Comparison of ENCODE assay signal across 9 cellular contexts in the genomic region with DNA sequence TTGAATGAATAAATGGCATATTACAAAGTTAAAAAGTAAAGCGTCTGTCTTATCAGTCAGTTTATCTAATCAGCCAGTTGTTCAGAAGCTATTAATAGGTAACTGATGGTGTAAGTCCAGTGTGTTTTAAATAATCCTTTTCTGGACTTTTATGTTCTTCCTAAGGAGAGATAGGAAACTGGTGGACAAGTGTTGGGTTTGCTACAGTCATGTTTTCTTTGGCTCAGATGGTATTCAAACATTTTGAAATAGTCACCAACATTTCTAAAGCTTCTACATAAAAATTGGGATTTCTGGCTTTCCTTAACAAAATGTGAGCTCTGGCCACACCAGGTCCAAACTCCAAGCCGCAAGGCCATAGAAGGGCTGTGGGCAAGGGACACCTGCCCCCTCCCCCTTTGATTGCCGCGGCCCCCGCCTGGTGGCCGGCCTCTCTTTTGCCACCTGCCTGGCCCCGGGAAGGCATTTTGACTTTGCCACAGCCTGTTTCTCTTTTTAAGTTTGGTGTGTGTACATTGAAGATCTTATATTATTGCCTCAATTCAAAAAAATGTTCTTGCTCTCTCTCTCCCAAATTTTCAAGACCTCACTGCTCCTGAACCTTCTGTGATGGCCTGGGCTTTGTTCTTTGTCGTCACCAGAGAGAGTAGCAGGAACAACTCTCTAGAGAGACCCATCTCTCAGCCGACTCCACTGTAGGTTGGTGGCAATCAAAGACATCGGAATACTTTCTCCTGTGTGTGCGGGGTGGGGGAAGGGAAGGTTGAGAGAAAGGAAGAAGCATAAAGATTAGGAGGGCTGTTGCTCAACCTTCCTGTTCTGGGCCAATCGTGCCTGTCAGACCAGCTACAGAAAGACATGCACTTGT.
DNase-seq lines count a peak whose midpoint lies in the region; ATAC-seq, FAIRE-seq and TF ChIP-seq lines count a peak whose summit lies in the region.
"Had no signal": no experiment of that assay in that cellular context is flagged by ENCODE, and none has a peak within 500 bp of the region (broad histone marks: within the 10 kb centered on the region; RNA-seq: fewer than 3 reads in every experiment).

No MANE protein-coding gene starts in this region.

- CTCF ChIA-PET in endothelial cell of umbilical vein (lab: Charles Lee) = no interaction called here

- H3K9me1 ChIP-seq in endothelial cell of umbilical vein (replicated peaks; ENCODE audit: control insufficient read depth, extremely low read depth, insufficient read depth, low read length) = no peaks in the 10 kb centered on the region

- peak overlapping the region; percentile 92 for H2AFZ ChIP-seq in endothelial cell of umbilical vein (ENCODE audit: low read depth, low read length)

- H3K4me1 ChIP-seq in endothelial cell of umbilical vein (ENCODE audit: control insufficient read depth, extremely low read depth, insufficient read depth, low read length) (peaks cover 12% of the 10 kb centered on the region), breast epithelium (no peaks in the 10 kb centered on the region)

- dilution Hi-C loops in endothelial cell of umbilical vein (cut with MboI; ENCODE audit: extremely low pct_ligation_motif_present, low sequenced_read_pairs) = no loop called here

- H3K9me3 ChIP-seq in SK-N-MC (ENCODE audit: low read depth, low read length) (no peaks in the 10 kb centered on the region), endothelial cell of umbilical vein (replicated peaks; ENCODE audit: control insufficient read depth, insufficient read depth, low read length) (no peaks in the 10 kb centered on the region), breast epithelium (no peaks in the 10 kb centered on the region)

- H3K36me3 ChIP-seq in H7 (replicated peaks; ENCODE audit: control insufficient read depth, insufficient read depth, low read length) (no peaks in the 10 kb centered on the region), SK-N-MC (ENCODE audit: insufficient read depth, low read length) (no peaks in the 10 kb centered on the region), endothelial cell of umbilical vein (ENCODE audit: control insufficient read depth in 2 of 2, extremely low read depth in 1 of 2, insufficient read depth in 2 of 2, low read length in 2 of 2) (no peaks in the 10 kb centered on the region), breast epithelium (no peaks in the 10 kb centered on the region)

- H3K4me2 ChIP-seq in endothelial cell of umbilical vein (ENCODE audit: insufficient read depth, low read length) = peak overlapping the region; percentile 7

- peaks cover 36% of the 10 kb centered on the region for H3K4me1 Mint-ChIP-seq in osteocyte (ENCODE audit: unreplicated experiment)

- no peaks in the 10 kb centered on the region for H3K27me3 Mint-ChIP-seq in osteocyte (ENCODE audit: unreplicated experiment)

- no peak overlapping the region for H3K4me3 Mint-ChIP-seq in osteocyte (ENCODE audit: unreplicated experiment)

- H3K79me2 ChIP-seq in endothelial cell of umbilical vein (ENCODE audit: control insufficient read depth, insufficient read depth, low read length) = no peaks in the 10 kb centered on the region

- H3K27ac Mint-ChIP-seq in osteocyte (ENCODE audit: unreplicated experiment) = peak overlapping the region; percentile 59

- peak in 1 of 2 donors; percentile 5 for TF ChIP-seq CTCF in endothelial cell of umbilical vein (IDR thresholded peaks at IDR 0.05; ENCODE audit: extremely low read depth in 1 of 2, insufficient read depth in 1 of 2, low read depth in 1 of 2, low read length in 2 of 2)
- TF ChIP-seq CTCF in osteocyte (IDR thresholded peaks at IDR 0.05) = no peak
- TF ChIP-seq CTCF in breast epithelium (IDR thresholded peaks at IDR 0.05) = no peak

- DNase-seq in H7 (peak; percentile 70), SK-N-MC (ENCODE audit: low read depth, low spot score) (no peak), endothelial cell of umbilical vein (ENCODE audit: low read depth, low spot score) (peak; percentile 49), osteocyte (ENCODE audit: extremely low spot score, unreplicated experiment) (no peak), NCI-H524 treated with DMSO at 0.1 percent for 48 hours (lab: John Stamatoyannopoulos, UW) (no peak), breast epithelium (ENCODE audit: low spot score in 2 of 2) (no peak)

- H4K20me1 ChIP-seq in endothelial cell of umbilical vein (replicated peaks; ENCODE audit: control insufficient read depth, extremely low read depth, insufficient read depth, low read length) = no peaks in the 10 kb centered on the region

- H3K27ac ChIP-seq in SK-N-MC (peak overlapping the region; percentile 89), endothelial cell of umbilical vein (ENCODE audit: insufficient read depth, low read depth, low read length) (no peak overlapping the region), breast epithelium (no peak overlapping the region)

- POLR2A ChIA-PET in endothelial cell of umbilical vein (lab: Charles Lee) = no interaction called here

- ATAC-seq in HG03432 (IDR thresholded peaks at IDR 0.05; ENCODE audit: unreplicated experiment) (no peak), GM18517 (IDR thresholded peaks at IDR 0.05; ENCODE audit: unreplicated experiment) (no peak)

- H3K9me3 Mint-ChIP-seq in osteocyte (ENCODE audit: unreplicated experiment) = no peaks in the 10 kb centered on the region

- BruUV-seq in endothelial cell of umbilical vein (replicated peaks; lab: Mats Ljungman, UMichigan) = no TSS peak

- TF ChIP-seq POLR2A in endothelial cell of umbilical vein (IDR thresholded peaks at IDR 0.05; ENCODE audit: low read depth, low read length) = no peak
- TF ChIP-seq POLR2A in breast epithelium (IDR thresholded peaks at IDR 0.05) = no peak

- intact Hi-C loops in endothelial cell of umbilical vein (cut with micrococcal nuclease) (loop anchor here (5.0 kb wide), 1 partner anchor 150 kb away; no protein-coding TSS in a partner anchor), breast epithelium (cut with DNase I; ENCODE audit: low total_unique reads) (no loop called here)

- H3K36me3 Mint-ChIP-seq in osteocyte (ENCODE audit: unreplicated experiment) = no peaks in the 10 kb centered on the region

- FAIRE-seq in endothelial cell of umbilical vein (lab: Jason Lieb, UNC) = peak; percentile 60
- FAIRE-seq: endometrium had no signal

- no peak overlapping the region for H3K4me3 ChIP-seq in H7 (ENCODE audit: insufficient read depth, low read depth, low read length)
- H3K4me3 ChIP-seq in SK-N-MC = peak overlapping the region; percentile 74
- H3K4me3 ChIP-seq in endothelial cell of umbilical vein (replicated peaks in 1 of 3; ENCODE audit: insufficient read depth in 1 of 3, low read depth in 1 of 3, low read length in 3 of 3) = no peak overlapping the region
- no peak overlapping the region for H3K4me3 ChIP-seq in breast epithelium

- H3K27me3 ChIP-seq in H7 (ENCODE audit: control insufficient read depth, insufficient read depth, low read length) = no peaks in the 10 kb centered on the region
- H3K27me3 ChIP-seq in endothelial cell of umbilical vein (ENCODE audit: control insufficient read depth in 2 of 2, insufficient read depth in 2 of 2, low read length in 2 of 2) = no peaks in the 10 kb centered on the region
- H3K27me3 ChIP-seq in breast epithelium = no peaks in the 10 kb centered on the region

- H3K9ac ChIP-seq in SK-N-MC (ENCODE audit: insufficient read length) (peak overlapping the region; percentile 71), endothelial cell of umbilical vein (replicated peaks; ENCODE audit: extremely low read depth, insufficient read depth, low read length) (no peak overlapping the region)

TF ChIP-seq in endothelial cell of umbilical vein, 7 proteins besides CTCF, POLR2A, EP300 and RAD21:
- no peak for TF ChIP-seq EZH2 (IDR thresholded peaks at IDR 0.05; ENCODE audit: borderline replicate concordance, low read depth, low read length, severe bottlenecking)
- no peak for TF ChIP-seq JUN (IDR thresholded peaks at IDR 0.05; ENCODE audit: borderline replicate concordance, insufficient read depth, insufficient read length, low read depth)
- TF ChIP-seq GATA2 (IDR thresholded peaks at IDR 0.05; ENCODE audit: insufficient read depth, insufficient read length, low read depth, low read length) = no peak
- no peak for TF ChIP-seq POLR2AphosphoS5 (IDR thresholded peaks at IDR 0.05; ENCODE audit: insufficient read depth, low read depth, low read length)
- TF ChIP-seq FOS (IDR thresholded peaks at IDR 0.05; ENCODE audit: borderline replicate concordance, insufficient read depth, low read length) = no peak
- no peak for TF ChIP-seq MYC (IDR thresholded peaks at IDR 0.05; ENCODE audit: low read depth, low read length)
- TF ChIP-seq, protein P1, sequence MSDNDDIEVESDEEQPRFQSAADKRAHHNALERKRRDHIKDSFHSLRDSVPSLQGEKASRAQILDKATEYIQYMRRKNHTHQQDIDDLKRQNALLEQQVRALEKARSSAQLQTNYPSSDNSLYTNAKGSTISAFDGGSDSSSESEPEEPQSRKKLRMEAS (IDR thresholded peaks at IDR 0.05; ENCODE audit: insufficient read depth, insufficient read length) = no peak

Comparison
In these comparisons a context has a peak if more than half of its experiments do, and no peak if none do; other contexts are left out.
1. DNase-seq: peak in H7 (single experiment) and endothelial cell of umbilical vein (single experiment); none in SK-N-MC (single experiment), osteocyte (single experiment), NCI-H524 treated with DMSO at 0.1 percent for 48 hours (single experiment) and breast epithelium (0 of 2).